In the genomic region with DNA sequence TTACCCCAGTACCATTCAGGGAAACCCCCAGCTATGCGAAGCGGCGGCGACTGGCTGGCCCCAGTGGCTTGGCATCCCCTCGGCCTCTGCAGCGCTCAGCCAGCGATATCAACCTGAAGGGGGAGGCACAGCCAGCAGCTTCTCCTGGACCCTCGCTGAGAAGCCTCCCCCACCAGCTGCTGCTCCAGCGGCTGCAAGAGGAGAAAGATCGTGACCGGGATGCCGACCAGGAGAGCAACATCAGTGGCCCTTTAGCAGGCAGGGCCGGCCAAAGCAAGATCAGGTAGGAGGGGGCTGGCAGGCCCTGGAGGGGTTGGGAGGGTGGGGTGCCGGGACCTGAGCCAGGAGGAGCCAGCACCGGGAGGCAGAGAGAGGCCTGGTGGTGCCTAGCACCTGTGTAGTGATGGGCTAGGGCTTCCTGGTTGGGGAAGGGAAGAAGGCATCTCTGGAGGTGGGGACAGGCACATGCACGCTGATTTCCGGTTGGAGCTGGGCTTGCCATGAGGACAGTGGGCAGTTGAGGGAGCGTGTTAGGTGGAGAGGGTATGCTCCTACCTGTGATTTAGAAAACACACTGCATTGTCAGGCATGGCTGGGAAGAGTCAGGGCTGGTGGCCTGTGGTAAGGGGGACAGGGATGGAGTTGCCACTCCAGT, we compare ENCODE assay signal across 1 cellular context.
TF ChIP-seq lines count a peak whose summit lies in the region.

No MANE protein-coding gene starts in this region.

TF ChIP-seq in WTC11, 78 proteins besides CTCF, POLR2A, EP300 and RAD21:
- TF ChIP-seq ZNF232 (CRISPR knock-in tag; IDR thresholded peaks at IDR 0.05) = no peak
- TF ChIP-seq, protein P1, sequence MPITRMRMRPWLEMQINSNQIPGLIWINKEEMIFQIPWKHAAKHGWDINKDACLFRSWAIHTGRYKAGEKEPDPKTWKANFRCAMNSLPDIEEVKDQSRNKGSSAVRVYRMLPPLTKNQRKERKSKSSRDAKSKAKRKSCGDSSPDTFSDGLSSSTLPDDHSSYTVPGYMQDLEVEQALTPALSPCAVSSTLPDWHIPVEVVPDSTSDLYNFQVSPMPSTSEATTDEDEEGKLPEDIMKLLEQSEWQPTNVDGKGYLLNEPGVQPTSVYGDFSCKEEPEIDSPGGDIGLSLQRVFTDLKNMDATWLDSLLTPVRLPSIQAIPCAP (CRISPR knock-in tag; IDR thresholded peaks at IDR 0.05) = no peak
- no peak for TF ChIP-seq FOXJ3 (CRISPR knock-in tag; IDR thresholded peaks at IDR 0.05; ENCODE audit: borderline replicate concordance)
- no peak for TF ChIP-seq IRF2 (CRISPR knock-in tag; IDR thresholded peaks at IDR 0.05; ENCODE audit: borderline replicate concordance, low read depth)
